In the genomic region with DNA sequence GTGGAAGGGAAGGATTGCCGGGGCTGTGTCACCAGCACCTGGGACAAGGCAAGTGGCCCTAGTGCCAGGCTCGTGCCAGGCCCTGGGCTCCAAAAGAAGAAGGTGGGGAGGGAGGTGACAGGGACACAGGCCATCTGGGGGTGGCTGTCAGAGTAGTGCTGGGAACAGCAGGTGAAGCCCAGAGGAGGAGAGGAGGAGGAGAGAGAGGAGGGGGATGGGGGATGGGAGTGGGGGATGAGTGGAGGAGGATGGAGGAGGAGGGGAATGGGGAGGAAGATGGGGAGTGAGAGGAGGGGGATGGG, we compare ENCODE assay signal across 8 cellular contexts. TPM values are rescaled to one million over a fixed set of nuclear protein-coding genes. Genes with fewer than 3 reads are reported as not detected.
DNase-seq lines count a peak whose midpoint lies in the region; ATAC-seq and TF ChIP-seq lines count a peak whose summit lies in the region.

No MANE protein-coding gene starts in this region.

- H3K9me3 Mint-ChIP-seq in CD8-positive, alpha-beta T cell = no peaks in the 10 kb centered on the region
- no peaks in the 10 kb centered on the region for H3K9me3 Mint-ChIP-seq in central memory CD8-positive, alpha-beta T cell
- no peaks in the 10 kb centered on the region for H3K9me3 Mint-ChIP-seq in naive thymus-derived CD8-positive, alpha-beta T cell

- no peak for TF ChIP-seq CTCF in CD8-positive, alpha-beta T cell (IDR thresholded peaks at IDR 0.05)
- no peak for TF ChIP-seq CTCF in lower leg skin (IDR thresholded peaks at IDR 0.05)

- H3K9me3 ChIP-seq in CD8-positive, alpha-beta T cell (ENCODE audit: low read length) = no peaks in the 10 kb centered on the region
- H3K9me3 ChIP-seq in KOPT-K1 (ENCODE audit: insufficient read depth, low read length, poor library complexity, severe bottlenecking) = no peaks in the 10 kb centered on the region

- peaks cover 45% of the 10 kb centered on the region for H3K4me1 Mint-ChIP-seq in CD8-positive, alpha-beta T cell (ENCODE audit: low read depth)
- peaks cover 40% of the 10 kb centered on the region for H3K4me1 Mint-ChIP-seq in central memory CD8-positive, alpha-beta T cell
- peaks cover 23 to 55% (median 47%) of the 10 kb centered on the region in 4 donors for H3K4me1 Mint-ChIP-seq in naive thymus-derived CD8-positive, alpha-beta T cell

- peak overlapping the region; percentile 100 for H3K27ac Mint-ChIP-seq in CD8-positive, alpha-beta T cell
- H3K27ac Mint-ChIP-seq in central memory CD8-positive, alpha-beta T cell (ENCODE audit: low read depth) = peak overlapping the region; percentile 98
- peak overlapping the region; percentile 97 to 100 (median 98) for H3K27ac Mint-ChIP-seq in naive thymus-derived CD8-positive, alpha-beta T cell

- peak; percentile 0 for ATAC-seq in CD8-positive, alpha-beta T cell
- peak; percentile 0 for ATAC-seq in central memory CD8-positive, alpha-beta T cell (replicated peaks; ENCODE audit: extremely low read depth, poor library complexity, severe bottlenecking)
- peak; percentile 3 for ATAC-seq in naive thymus-derived CD8-positive, alpha-beta T cell
- ATAC-seq in GM19452 (IDR thresholded peaks at IDR 0.05; ENCODE audit: unreplicated experiment) (no peak), GM18502 (IDR thresholded peaks at IDR 0.05; ENCODE audit: poor library complexity, unreplicated experiment) (no peak)

- peak overlapping the region; percentile 91 for H3K27ac ChIP-seq in CD8-positive, alpha-beta T cell (ENCODE audit: low read depth, low read length)
- peak overlapping the region; percentile 96 for H3K27ac ChIP-seq in KOPT-K1 (ENCODE audit: low read depth, low read length, poor library complexity, severe bottlenecking)

- 6 to 31% methylated on average over 2 of the region's 2 CpGs for WGBS in lower leg skin, 2 donors

- CTCF ChIA-PET in CD8-positive, alpha-beta T cell (lab: Charles Lee) = interaction anchor here (0.8 to 6.7 kb wide), 6 partner anchors 11 to 105 kb away, joined by 3 to 91 read pairs (median 4); a partner anchor contains a TSS

- peaks cover 30% of the 10 kb centered on the region for H3K36me3 Mint-ChIP-seq in CD8-positive, alpha-beta T cell
- H3K36me3 Mint-ChIP-seq in central memory CD8-positive, alpha-beta T cell (ENCODE audit: insufficient read depth) = peaks cover 33% of the 10 kb centered on the region
- H3K36me3 Mint-ChIP-seq in naive thymus-derived CD8-positive, alpha-beta T cell = peaks cover 0 to 9% (median 6%) of the 10 kb centered on the region in 3 donors

- no peaks in the 10 kb centered on the region for H3K27me3 Mint-ChIP-seq in CD8-positive, alpha-beta T cell (ENCODE audit: low read depth)
- no peaks in the 10 kb centered on the region for H3K27me3 Mint-ChIP-seq in central memory CD8-positive, alpha-beta T cell
- no peaks in the 10 kb centered on the region for H3K27me3 Mint-ChIP-seq in naive thymus-derived CD8-positive, alpha-beta T cell

- TF ChIP-seq POLR2A in lower leg skin (IDR thresholded peaks at IDR 0.05) = no peak

- in situ Hi-C loops in ACHN (cut with HindIII; ENCODE audit: low pct_ligation_motif_present, low pct_unique_long_range_greater_than_20kb, low sequenced_read_pairs) = no loop called here

- no peaks in the 10 kb centered on the region for H3K36me3 ChIP-seq in CD8-positive, alpha-beta T cell (ENCODE audit: insufficient read depth, low read length)
- H3K36me3 ChIP-seq in KOPT-K1 (ENCODE audit: insufficient read depth, low read length) = peaks cover 36% of the 10 kb centered on the region

- no peaks in the 10 kb centered on the region for H3K27me3 ChIP-seq in CD8-positive, alpha-beta T cell (ENCODE audit: insufficient read depth, low read length)

- intact Hi-C loops in CD8-positive, alpha-beta T cell (cut with DNase I, micrococcal nuclease) = loop anchor here (1.0 kb wide), 4 partner anchors 10 to 23 kb away; a partner anchor contains a TSS
- intact Hi-C loops in lower leg skin (cut with DNase I; ENCODE audit: low total_unique reads) = no loop called here

- POLR2A ChIA-PET in CD8-positive, alpha-beta T cell (lab: Charles Lee) = interaction anchor here (1.0 to 8.8 kb wide), 7 partner anchors 9 to 51 kb away, joined by 3 to 207 read pairs (median 24); a partner anchor contains a TSS
- POLR2A ChIA-PET in naive thymus-derived CD8-positive, alpha-beta T cell (lab: Charles Lee) = interaction anchor here (1.1 to 34.7 kb wide), 8 partner anchors 12 to 152 kb away, joined by 4 to 2305 read pairs (median 18); a partner anchor contains a TSS

- H3K4me3 Mint-ChIP-seq in CD8-positive, alpha-beta T cell = peak overlapping the region; percentile 97
- H3K4me3 Mint-ChIP-seq in central memory CD8-positive, alpha-beta T cell = peak overlapping the region; percentile 86
- peak overlapping the region; percentile 84 to 96 (median 93) for H3K4me3 Mint-ChIP-seq in naive thymus-derived CD8-positive, alpha-beta T cell

- peak overlapping the region; percentile 58 for H3K4me3 ChIP-seq in CD8-positive, alpha-beta T cell (ENCODE audit: low read depth, low read length)
- H3K4me3 ChIP-seq in lower leg skin (ENCODE audit: low read depth, poor library complexity, severe bottlenecking) = no peak overlapping the region

- peaks cover 64% of the 10 kb centered on the region for H3K4me1 ChIP-seq in CD8-positive, alpha-beta T cell (ENCODE audit: insufficient read depth, low read length)

- DNase-seq in CD8-positive, alpha-beta T cell = peak in 3 of 7 experiments; percentile 39 to 44 (median 43)
- no peak for DNase-seq in central memory CD8-positive, alpha-beta T cell (ENCODE audit: low spot score in 2 of 2)
- DNase-seq in naive thymus-derived CD8-positive, alpha-beta T cell = peak in 1 of 10 donors; percentile 63
- no peak for DNase-seq in ACHN
- no peak for DNase-seq in lower leg skin (ENCODE audit: low spot score in 2 of 2)

RNA-seq across cellular contexts. Expression of a gene that starts 18.7 kb away (rescaled TPM):
- 10 to 100 TPM; 41.1 to 43.9 TPM for total RNA-seq in CD8-positive, alpha-beta T cell
- total RNA-seq in naive thymus-derived CD8-positive, alpha-beta T cell = 10 to 100 TPM; 82.1 to 84.0 TPM
- polyA plus RNA-seq in naive thymus-derived CD8-positive, alpha-beta T cell = 100 to 1,000 TPM; 162 to 198 (median 181) TPM
- total RNA-seq in lower leg skin = 100 to 1,000 TPM in 2 of 4 donors, 10 to 100 TPM in 2; 59.7 to 149 (median 105) TPM

RNA-seq across cellular contexts. Expression of a gene that starts 22.7 kb away (rescaled TPM):
- 1,000 to 10,000 TPM; 1,995 to 2,125 TPM for total RNA-seq in CD8-positive, alpha-beta T cell
- 100 to 1,000 TPM; 181 to 189 TPM for total RNA-seq in naive thymus-derived CD8-positive, alpha-beta T cell
- polyA plus RNA-seq in naive thymus-derived CD8-positive, alpha-beta T cell = 100 to 1,000 TPM in 1 of 3 donors, 10 to 100 TPM in 2; 43.3 to 169 (median 69.1) TPM
- total RNA-seq in lower leg skin = 100 to 1,000 TPM; 337 to 886 (median 413) TPM

RNA-seq across cellular contexts. Expression of a gene that starts 29.9 kb away (rescaled TPM):
- 10 to 100 TPM in 1 of 2 experiments, 1 to 10 TPM in 1; 7.6 to 10.4 TPM for total RNA-seq in CD8-positive, alpha-beta T cell
- total RNA-seq in naive thymus-derived CD8-positive, alpha-beta T cell = 1 to 10 TPM; 7.4 to 8.4 TPM
- polyA plus RNA-seq in naive thymus-derived CD8-positive, alpha-beta T cell = under 1 TPM in 2 of 3 donors, not detected in 1; 0.06 to 0.15 TPM
- 1 to 10 TPM in 3 of 4 donors, under 1 TPM in 1; 0.97 to 5.9 (median 3.1) TPM for total RNA-seq in lower leg skin

RNA-seq across cellular contexts. Expression of a gene that starts 36.3 kb away (rescaled TPM):
- 10 to 100 TPM; 20.0 to 25.2 TPM for total RNA-seq in CD8-positive, alpha-beta T cell
- total RNA-seq in naive thymus-derived CD8-positive, alpha-beta T cell = 10 to 100 TPM; 55.9 to 61.0 TPM
- 10 to 100 TPM in 1 of 3 donors, 1 to 10 TPM in 2; 9.3 to 11.9 (median 9.7) TPM for polyA plus RNA-seq in naive thymus-derived CD8-positive, alpha-beta T cell
- 1 to 10 TPM; 2.4 to 7.1 (median 4.8) TPM for total RNA-seq in lower leg skin

Comparison
In these comparisons a context has a peak if more than half of its experiments do, and no peak if none do; other contexts are left out.
1. ATAC-seq: peak in CD8-positive, alpha-beta T cell (single experiment), central memory CD8-positive, alpha-beta T cell (single experiment) and naive thymus-derived CD8-positive, alpha-beta T cell (2 of 2); none in GM19452 (single experiment) and GM18502 (single experiment).
2. Peak in every context shown above with its lines, with median percentiles within 50 percentile points of each other: H3K27ac Mint-ChIP-seq and H3K4me3 Mint-ChIP-seq.